ENCODE assay signal across 14 cellular contexts in genomic region chr4:67918428-67918827, GRCh38. TPM values are rescaled to one million over a fixed set of nuclear protein-coding genes. Genes with fewer than 3 reads are reported as not detected.
DNase-seq lines count a peak whose midpoint lies in the region; ATAC-seq and TF ChIP-seq lines count a peak whose summit lies in the region.
"Had no signal": no experiment of that assay in that cellular context is flagged by ENCODE, and none has a peak within 500 bp of the region (broad histone marks: within the 10 kb centered on the region; RNA-seq: fewer than 3 reads in every experiment).

No MANE protein-coding gene starts in this region.

- no peak overlapping the region for H3K4me3 Mint-ChIP-seq in nephron progenitor cell
- no peak overlapping the region for H3K4me3 Mint-ChIP-seq in activated CD8-positive, alpha-beta memory T cell treated with anti-CD3 and anti-CD28 coated beads, Interleukin-2, amount 10 ng/mL, durations not matched to agents 7 days and 5 days
- H3K4me3 Mint-ChIP-seq: activated CD4-positive, alpha-beta T cell treated with anti-CD3 and anti-CD28 coated beads, Interleukin-2, amount 10 ng/mL, durations not matched to agents 7 days and 5 days; activated naive CD8-positive, alpha-beta T cell treated with anti-CD3 and anti-CD28 coated beads for 36 hours; naive B cell had no signal

- peak; percentile 53 for DNase-seq in NAMALWA (ENCODE audit: low spot score)
- no peak for DNase-seq in astrocyte of the spinal cord (ENCODE audit: low read depth, low spot score)
- DNase-seq in nephron progenitor cell: no peak
- DNase-seq in activated CD8-positive, alpha-beta memory T cell treated with anti-CD3 and anti-CD28 coated beads, Interleukin-2, amount 50 U/mL, for 4 hours: no peak
- no peak for DNase-seq in activated CD8-positive, alpha-beta memory T cell treated with anti-CD3 and anti-CD28 coated beads, Interleukin-2, amount 10 ng/mL, durations not matched to agents 7 days and 5 days
- DNase-seq: activated CD4-positive, alpha-beta T cell treated with anti-CD3 and anti-CD28 coated beads, Interleukin-2, amount 10 ng/mL, durations not matched to agents 7 days and 5 days; activated naive CD8-positive, alpha-beta T cell treated with anti-CD3 and anti-CD28 coated beads for 36 hours; effector CD4-positive, alpha-beta T cell; EL; naive B cell; NCI-H226 had no signal

- H3K27me3 Mint-ChIP-seq in nephron progenitor cell (ENCODE audit: low read depth, poor library complexity): no peaks in the 10 kb centered on the region
- peaks cover 14% of the 10 kb centered on the region for H3K27me3 Mint-ChIP-seq in activated CD8-positive, alpha-beta memory T cell treated with anti-CD3 and anti-CD28 coated beads, Interleukin-2, amount 10 ng/mL, durations not matched to agents 7 days and 5 days
- H3K27me3 Mint-ChIP-seq: activated naive CD8-positive, alpha-beta T cell treated with anti-CD3 and anti-CD28 coated beads for 36 hours; naive B cell had no signal

- CTCF ChIA-PET in activated CD8-positive, alpha-beta memory T cell treated with anti-CD3 and anti-CD28 coated beads, Interleukin-2, amount 10 ng/mL, durations not matched to agents 7 days and 5 days (lab: Charles Lee): no interaction called here

- H3K36me3 Mint-ChIP-seq in nephron progenitor cell (ENCODE audit: low read depth): no peaks in the 10 kb centered on the region
- no peaks in the 10 kb centered on the region for H3K36me3 Mint-ChIP-seq in activated CD8-positive, alpha-beta memory T cell treated with anti-CD3 and anti-CD28 coated beads, Interleukin-2, amount 10 ng/mL, durations not matched to agents 7 days and 5 days
- H3K36me3 Mint-ChIP-seq: activated naive CD8-positive, alpha-beta T cell treated with anti-CD3 and anti-CD28 coated beads for 36 hours; naive B cell had no signal

- TF ChIP-seq CTCF in GM12875 (IDR thresholded peaks at IDR 0.05; ENCODE audit: borderline replicate concordance, insufficient read depth, low read depth, low read length) (0 out of 2 replicates have a peak, but pooled peaks have one; percentile 19), astrocyte of the spinal cord (IDR thresholded peaks at IDR 0.05; ENCODE audit: low read depth, low read length) (peak; percentile 34), nephron progenitor cell (IDR thresholded peaks at IDR 0.05) (peak; percentile 26)

- in situ Hi-C loops in astrocyte of the spinal cord (cut with HindIII; ENCODE audit: low sequenced_read_pairs): no loop called here

- H3K4me1 Mint-ChIP-seq in nephron progenitor cell: no peaks in the 10 kb centered on the region
- no peaks in the 10 kb centered on the region for H3K4me1 Mint-ChIP-seq in activated CD8-positive, alpha-beta memory T cell treated with anti-CD3 and anti-CD28 coated beads, Interleukin-2, amount 10 ng/mL, durations not matched to agents 7 days and 5 days
- H3K4me1 Mint-ChIP-seq: activated CD4-positive, alpha-beta T cell treated with anti-CD3 and anti-CD28 coated beads, Interleukin-2, amount 10 ng/mL, durations not matched to agents 7 days and 5 days; activated naive CD8-positive, alpha-beta T cell treated with anti-CD3 and anti-CD28 coated beads for 36 hours; naive B cell had no signal

- no peak overlapping the region for H3K27ac Mint-ChIP-seq in nephron progenitor cell
- H3K27ac Mint-ChIP-seq in activated CD8-positive, alpha-beta memory T cell treated with anti-CD3 and anti-CD28 coated beads, Interleukin-2, amount 10 ng/mL, durations not matched to agents 7 days and 5 days: no peak overlapping the region
- H3K27ac Mint-ChIP-seq: activated CD4-positive, alpha-beta T cell treated with anti-CD3 and anti-CD28 coated beads, Interleukin-2, amount 10 ng/mL, durations not matched to agents 7 days and 5 days; activated naive CD8-positive, alpha-beta T cell treated with anti-CD3 and anti-CD28 coated beads for 36 hours; naive B cell had no signal

- H3K4me3 ChIP-seq in GM12875 (ENCODE audit: low read depth, low read length) (no peak overlapping the region), astrocyte of the spinal cord (ENCODE audit: low read depth, low read length) (no peak overlapping the region)
- H3K4me3 ChIP-seq: SK-N-MC had no signal

- no peak for ATAC-seq in HG03521 (IDR thresholded peaks at IDR 0.05; ENCODE audit: unreplicated experiment)
- no peak for ATAC-seq in activated CD8-positive, alpha-beta memory T cell treated with anti-CD3 and anti-CD28 coated beads, Interleukin-2, amount 10 ng/mL, durations not matched to agents 7 days and 5 days

- H3K9me3 Mint-ChIP-seq in nephron progenitor cell: no peaks in the 10 kb centered on the region
- H3K9me3 Mint-ChIP-seq in activated CD8-positive, alpha-beta memory T cell treated with anti-CD3 and anti-CD28 coated beads, Interleukin-2, amount 10 ng/mL, durations not matched to agents 7 days and 5 days (ENCODE audit: low read depth): no peaks in the 10 kb centered on the region
- H3K9me3 Mint-ChIP-seq: activated CD4-positive, alpha-beta T cell treated with anti-CD3 and anti-CD28 coated beads, Interleukin-2, amount 10 ng/mL, durations not matched to agents 7 days and 5 days; activated naive CD8-positive, alpha-beta T cell treated with anti-CD3 and anti-CD28 coated beads for 36 hours; naive B cell had no signal

RNA-seq across cellular contexts. Expression of gene TMPRSS11D, which starts 34.6 kb away (rescaled TPM):
- not detected for total RNA-seq in activated CD8-positive, alpha-beta memory T cell treated with anti-CD3 and anti-CD28 coated beads, Interleukin-2, amount 10 ng/mL, durations not matched to agents 7 days and 5 days
- total RNA-seq: activated CD4-positive, alpha-beta T cell treated with anti-CD3 and anti-CD28 coated beads, Interleukin-2, amount 10 ng/mL, durations not matched to agents 7 days and 5 days; activated naive CD8-positive, alpha-beta T cell treated with anti-CD3 and anti-CD28 coated beads for 36 hours had no signal

RNA-seq across cellular contexts. Expression of gene TMPRSS11A, which starts 44.9 kb away (rescaled TPM):
- total RNA-seq in activated CD8-positive, alpha-beta memory T cell treated with anti-CD3 and anti-CD28 coated beads, Interleukin-2, amount 10 ng/mL, durations not matched to agents 7 days and 5 days: not detected
- total RNA-seq: activated CD4-positive, alpha-beta T cell treated with anti-CD3 and anti-CD28 coated beads, Interleukin-2, amount 10 ng/mL, durations not matched to agents 7 days and 5 days; activated naive CD8-positive, alpha-beta T cell treated with anti-CD3 and anti-CD28 coated beads for 36 hours had no signal
